Comparison of ENCODE assay signal across 8 cellular contexts in the genomic region with DNA sequence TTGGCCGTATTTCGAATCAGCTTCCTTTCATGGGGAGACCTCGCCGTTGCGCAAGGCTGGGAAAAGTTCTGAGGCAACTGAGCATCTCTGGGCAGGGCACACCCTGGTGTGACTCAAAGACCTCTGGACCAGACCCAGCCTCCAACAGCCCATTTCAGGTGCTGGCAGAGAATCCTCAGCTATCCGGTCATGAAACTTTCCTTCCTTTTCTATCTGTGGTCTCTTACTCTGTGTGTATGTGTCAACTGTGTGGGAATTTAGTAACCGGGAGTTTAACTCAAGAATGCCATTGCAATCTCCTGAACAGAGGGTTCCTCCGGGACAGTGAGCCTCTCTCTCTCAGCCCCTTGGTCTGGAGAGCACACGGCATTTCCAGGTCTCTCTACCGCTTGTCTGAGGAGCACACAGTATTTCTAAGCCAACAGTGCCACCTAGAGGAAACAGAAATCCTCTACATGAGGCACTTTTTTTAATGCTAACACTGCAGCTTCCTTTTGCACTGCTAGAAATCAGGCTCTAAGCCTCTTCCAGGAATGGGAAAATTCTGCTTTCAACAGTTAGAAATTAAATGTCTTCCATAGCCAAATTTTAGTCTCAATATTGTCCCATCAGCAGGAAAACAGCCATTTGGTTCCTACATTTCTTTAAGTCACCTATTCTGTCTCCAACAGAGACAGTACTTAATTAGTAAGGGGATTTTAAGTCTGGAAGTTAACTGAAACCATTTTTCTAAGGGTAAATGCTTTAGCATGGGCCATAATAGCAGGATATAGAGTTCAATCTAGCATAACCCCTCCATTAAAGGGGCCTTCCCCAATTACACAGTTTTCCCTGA. TPM values are rescaled to one million over a fixed set of nuclear protein-coding genes. Genes with fewer than 3 reads are reported as not detected.
DNase-seq lines count a peak whose midpoint lies in the region; TF ChIP-seq lines count a peak whose summit lies in the region.

No MANE protein-coding gene starts in this region.

- 0 out of 2 replicates have a peak overlapping the region, but pooled peaks have one; percentile 27 for H3K4me2 ChIP-seq in OCI-LY3 (ENCODE audit: low read length)

- no peak overlapping the region for H2AFZ ChIP-seq in OCI-LY3 (ENCODE audit: low read depth, low read length)

- H3K36me3 ChIP-seq in OCI-LY3 (replicated peaks; ENCODE audit: low read depth, low read length) (no peaks in the 10 kb centered on the region), spleen (peaks cover 0 to 47% (median 2%) of the 10 kb centered on the region in 6 donors)

- intact Hi-C loops in spleen (cut with DNase I; ENCODE audit: low total_unique reads), result no loop called here

- H3K4me1 ChIP-seq in OCI-LY3 (ENCODE audit: low read length), result peaks cover 2% of the 10 kb centered on the region; the same call in 1 of the 2 replicates
- H3K4me1 ChIP-seq in spleen, result peaks cover 0 to 22% (median 12%) of the 10 kb centered on the region in 6 donors

- H4K20me1 ChIP-seq in OCI-LY3 (ENCODE audit: insufficient read depth, low read length), result no peaks in the 10 kb centered on the region

- no peak for TF ChIP-seq POLR2A in spleen (IDR thresholded peaks at IDR 0.05)

- H3K27ac ChIP-seq in 22Rv1 (no peak overlapping the region), OCI-LY3 (ENCODE audit: low read length) (no peak overlapping the region), spleen (peak overlapping the region in 3 of 8 donors; percentile 16 to 41 (median 39))

- no peak overlapping the region for H3K9ac ChIP-seq in OCI-LY3 (ENCODE audit: low read length)

- WGBS in spleen, 5 donors, result 56 to 74% (median 70%) methylated on average over 10 of the region's 10 CpGs

- H3K79me2 ChIP-seq in OCI-LY3 (ENCODE audit: low read length), result no peaks in the 10 kb centered on the region

- H3K9me3 ChIP-seq in OCI-LY3 (ENCODE audit: insufficient read depth, low read length) (no peaks in the 10 kb centered on the region), spleen (peaks cover 9 to 55% (median 51%) of the 10 kb centered on the region in 8 donors)

- DNase-seq in GM04504 (ENCODE audit: low read depth), result peak; percentile 85
- peak; percentile 12 for DNase-seq in HPDE6-E6E7 (ENCODE audit: extremely low spot score)
- peak; percentile 92 to 95 for DNase-seq in cardiac fibroblast (ENCODE audit: low read depth in 2 of 2)
- DNase-seq in iris pigment epithelial cell (ENCODE audit: low read depth), result peak; percentile 86
- no peak for DNase-seq in spleen
- DNase-seq in activated CD4-positive, CD25-positive, alpha-beta regulatory T cell treated with anti-CD3 and anti-CD28 coated beads, Interleukin-2, amount 50 U/mL, for 72 hours, result no peak

- H3K27me3 ChIP-seq in OCI-LY3 (ENCODE audit: low read depth, low read length), result no peaks in the 10 kb centered on the region
- no peaks in the 10 kb centered on the region for H3K27me3 ChIP-seq in spleen (replicated peaks in 1 of 7)

- H3K4me3 ChIP-seq in OCI-LY3 (ENCODE audit: low read length), result no peak overlapping the region
- no peak overlapping the region for H3K4me3 ChIP-seq in cardiac fibroblast (replicated peaks in 1 of 2; ENCODE audit: low read depth in 2 of 2, low read length in 2 of 2)
- no peak overlapping the region for H3K4me3 ChIP-seq in spleen

- TF ChIP-seq CTCF in 22Rv1 (IDR thresholded peaks at IDR 0.05) (peak; percentile 83), OCI-LY3 (IDR thresholded peaks at IDR 0.05; ENCODE audit: low read depth, low read length) (peak; percentile 61), cardiac fibroblast (IDR thresholded peaks at IDR 0.05; ENCODE audit: low read depth, low read length) (peak; percentile 63), spleen (IDR thresholded peaks at IDR 0.05 in 8 of 11, conservative IDR thresholded peaks at IDR 0.05 in 3 of 11) (peak; percentile 20 to 70 (median 58))

RNA-seq across cellular contexts. Expression of gene PLN, which starts 32.7 kb away (rescaled TPM):
- 1 to 10 TPM in 6 of 7 donors, under 1 TPM in 1; 0.43 to 3.2 (median 1.5) TPM for total RNA-seq in spleen
- 1 to 10 TPM; 2.2 to 3.9 (median 2.3) TPM for polyA plus RNA-seq in spleen

Comparison
In these comparisons a context has a peak if more than half of its experiments do, and no peak if none do; other contexts are left out.
1. DNase-seq: peak in GM04504 (single experiment), HPDE6-E6E7 (single experiment), cardiac fibroblast (2 of 2) and iris pigment epithelial cell (single experiment); none in spleen (single experiment) and activated CD4-positive, CD25-positive, alpha-beta regulatory T cell treated with anti-CD3 and anti-CD28 coated beads, Interleukin-2, amount 50 U/mL, for 72 hours (single experiment).
2. Peak in every context shown above with its lines, with median percentiles within 50 percentile points of each other: CTCF ChIP-seq.